ENCODE assay signal across 8 cellular contexts in genomic region chr5:73564018-73564417, GRCh38. TPM values are rescaled to one million over a fixed set of nuclear protein-coding genes. Genes with fewer than 3 reads are reported as not detected.
DNase-seq lines count a peak whose midpoint lies in the region; ATAC-seq and TF ChIP-seq lines count a peak whose summit lies in the region.

No MANE protein-coding gene starts in this region.

- no peak for ATAC-seq in CD4-positive, alpha-beta T cell (ENCODE audit: poor library complexity)

- H3K9me2 ChIP-seq in MM.1S (replicated peaks; ENCODE audit: insufficient read depth, low read length), result no peaks in the 10 kb centered on the region

- H3K9me3 Mint-ChIP-seq in CD4-positive, alpha-beta T cell, result no peaks in the 10 kb centered on the region
- no peaks in the 10 kb centered on the region for H3K9me3 Mint-ChIP-seq in dendritic cell treated with granulocyte-macrophage colony-stimulating factor and Interleukin-4, amounts not matched to agents 40 ng/mL and 50 ng/mL, for 4 days
- H3K9me3 Mint-ChIP-seq in neural progenitor cell, result no peaks in the 10 kb centered on the region

- H4K20me1 ChIP-seq in MM.1S (ENCODE audit: insufficient read depth, low read length) (no peaks in the 10 kb centered on the region), neural progenitor cell (ENCODE audit: low read depth) (no peaks in the 10 kb centered on the region)

- H3K27ac ChIP-seq in CD4-positive, alpha-beta T cell (ENCODE audit: low read depth, low read length), result no peak overlapping the region
- H3K27ac ChIP-seq in MM.1S (ENCODE audit: low read length) (no peak overlapping the region), neural progenitor cell (no peak overlapping the region), RWPE1 (no peak overlapping the region)

- H3K9ac ChIP-seq in MM.1S (ENCODE audit: low read length) (peak overlapping the region; percentile 90; the same call in 1 of the 2 replicates), neural progenitor cell (peak overlapping the region; percentile 90)

- intact Hi-C loops in CD4-positive, alpha-beta T cell (cut with DNase I, micrococcal nuclease), result loop anchor here in 1 of 2 experiments (10.0 kb wide), 4 partner anchors 1201 to 1951 kb away; partner anchors contain the start of genes CERT1, GFM2, HMGCR and MRPS27
- intact Hi-C loops in dendritic cell treated with granulocyte-macrophage colony-stimulating factor and Interleukin-4, amounts not matched to agents 40 ng/mL and 50 ng/mL, for 4 days (cut with micrococcal nuclease), result no loop called here

- H3F3A ChIP-seq in MM.1S (ENCODE audit: insufficient read depth, low read length) (no peaks in the 10 kb centered on the region), neural progenitor cell (ENCODE audit: low read depth) (peaks cover 4% of the 10 kb centered on the region)

- H3K36me3 ChIP-seq in MM.1S (replicated peaks; ENCODE audit: insufficient read depth, low read length) (no peaks in the 10 kb centered on the region), neural progenitor cell (no peaks in the 10 kb centered on the region)

- H3K4me2 ChIP-seq in MM.1S (ENCODE audit: low read depth, low read length) (peak overlapping the region; percentile 81), neural progenitor cell (peak overlapping the region; percentile 96)

- POLR2A ChIA-PET in CD4-positive, alpha-beta T cell (lab: Charles Lee), result interaction anchor here (0.7 to 1.8 kb wide), 2 partner anchors 64 to 1455 kb away, joined by 3 to 4 read pairs; no protein-coding TSS in a partner anchor
- POLR2A ChIA-PET in RWPE1 (lab: Yijun Ruan, JAX; ENCODE audit: low non-redundant PET), result interaction anchor here (0.5 to 1.1 kb wide), 3 partner anchors 13 to 227 kb away, joined by 3 to 5 read pairs (median 3); no protein-coding TSS in a partner anchor

- H3K4me3 ChIP-seq in MM.1S (ENCODE audit: low read length), result peak overlapping the region; percentile 94
- H3K4me3 ChIP-seq in neural progenitor cell, result peak overlapping the region; percentile 92

- no peaks in the 10 kb centered on the region for H3K27me3 Mint-ChIP-seq in CD4-positive, alpha-beta T cell
- H3K27me3 Mint-ChIP-seq in dendritic cell treated with granulocyte-macrophage colony-stimulating factor and Interleukin-4, amounts not matched to agents 40 ng/mL and 50 ng/mL, for 4 days, result no peaks in the 10 kb centered on the region
- no peaks in the 10 kb centered on the region for H3K27me3 Mint-ChIP-seq in neural progenitor cell (ENCODE audit: insufficient read depth, low read depth)

- H3K27me3 ChIP-seq in CD4-positive, alpha-beta T cell (ENCODE audit: control insufficient read depth, insufficient read depth, low read length), result no peaks in the 10 kb centered on the region
- no peaks in the 10 kb centered on the region for H3K27me3 ChIP-seq in MM.1S (replicated peaks; ENCODE audit: insufficient read depth, low read length)
- no peaks in the 10 kb centered on the region for H3K27me3 ChIP-seq in neural progenitor cell

- peak overlapping the region; percentile 93 for H3K4me3 Mint-ChIP-seq in CD4-positive, alpha-beta T cell
- peak overlapping the region; percentile 95 for H3K4me3 Mint-ChIP-seq in dendritic cell treated with granulocyte-macrophage colony-stimulating factor and Interleukin-4, amounts not matched to agents 40 ng/mL and 50 ng/mL, for 4 days
- peak overlapping the region; percentile 97 for H3K4me3 Mint-ChIP-seq in neural progenitor cell

- H3K79me2 ChIP-seq in MM.1S (ENCODE audit: low read length) (peaks cover 58% of the 10 kb centered on the region), neural progenitor cell (ENCODE audit: low read depth) (peaks cover 60% of the 10 kb centered on the region)

- peak overlapping the region; percentile 95 for H3K27ac Mint-ChIP-seq in CD4-positive, alpha-beta T cell
- peak overlapping the region; percentile 96 for H3K27ac Mint-ChIP-seq in dendritic cell treated with granulocyte-macrophage colony-stimulating factor and Interleukin-4, amounts not matched to agents 40 ng/mL and 50 ng/mL, for 4 days
- no peak overlapping the region for H3K27ac Mint-ChIP-seq in neural progenitor cell

- H3K36me3 Mint-ChIP-seq in CD4-positive, alpha-beta T cell (ENCODE audit: low read depth), result peaks cover 71% of the 10 kb centered on the region
- peaks cover 42% of the 10 kb centered on the region for H3K36me3 Mint-ChIP-seq in dendritic cell treated with granulocyte-macrophage colony-stimulating factor and Interleukin-4, amounts not matched to agents 40 ng/mL and 50 ng/mL, for 4 days (ENCODE audit: low read depth)
- H3K36me3 Mint-ChIP-seq in neural progenitor cell, result peaks cover 5% of the 10 kb centered on the region

- no peak for TF ChIP-seq CTCF in CD4-positive, alpha-beta T cell (IDR thresholded peaks at IDR 0.05)
- TF ChIP-seq CTCF in MM.1S (IDR thresholded peaks at IDR 0.05; ENCODE audit: low read length), result no peak
- TF ChIP-seq CTCF in neural progenitor cell (IDR thresholded peaks at IDR 0.05), result no peak
- TF ChIP-seq CTCF in RWPE1 (conservative IDR thresholded peaks at IDR 0.05; ENCODE audit: low read depth), result no peak

- no peaks in the 10 kb centered on the region for H3K9me3 ChIP-seq in CD4-positive, alpha-beta T cell (ENCODE audit: control insufficient read depth, low read length)
- no peaks in the 10 kb centered on the region for H3K9me3 ChIP-seq in MM.1S (replicated peaks; ENCODE audit: insufficient read depth, low read length)
- H3K9me3 ChIP-seq in neural progenitor cell (ENCODE audit: low read depth), result no peaks in the 10 kb centered on the region

- CTCF ChIA-PET in CD4-positive, alpha-beta T cell (lab: Charles Lee), result interaction anchor here (0.9 to 1.2 kb wide), 2 partner anchors 14 to 1673 kb away, joined by 3 read pairs; partner anchors contain the start of gene ANKRD31
- CTCF ChIA-PET in RWPE1 (lab: Yijun Ruan, JAX), result interaction anchor here (0.6 to 0.7 kb wide), 2 partner anchors 23 to 1380 kb away, joined by 3 read pairs; no protein-coding TSS in a partner anchor

- no peak for DNase-seq in CD4-positive, alpha-beta T cell
- DNase-seq in MM.1S, result no peak
- no peak for DNase-seq in neural progenitor cell (ENCODE audit: low spot score)
- no peak for DNase-seq in amniotic stem cell (lab: John Stamatoyannopoulos, UW)
- no peak for DNase-seq in RWPE1 (ENCODE audit: low spot score)
- DNase-seq in NCI-H2081 treated with DMSO at 0.1 percent for 48 hours (lab: John Stamatoyannopoulos, UW), result no peak
- DNase-seq in NCI-H2227 treated with DMSO at 0.1 percent for 48 hours (lab: John Stamatoyannopoulos, UW), result no peak

- H3K4me1 Mint-ChIP-seq in CD4-positive, alpha-beta T cell (ENCODE audit: low read depth), result peaks cover 63% of the 10 kb centered on the region
- peaks cover 16% of the 10 kb centered on the region for H3K4me1 Mint-ChIP-seq in dendritic cell treated with granulocyte-macrophage colony-stimulating factor and Interleukin-4, amounts not matched to agents 40 ng/mL and 50 ng/mL, for 4 days (ENCODE audit: low read depth)
- peaks cover 15% of the 10 kb centered on the region for H3K4me1 Mint-ChIP-seq in neural progenitor cell

- H2AFZ ChIP-seq in MM.1S (ENCODE audit: low read length), result no peak overlapping the region
- peak overlapping the region; percentile 86 for H2AFZ ChIP-seq in neural progenitor cell (replicated peaks)

- H3K4me1 ChIP-seq in MM.1S (ENCODE audit: low read length) (peaks cover 9% of the 10 kb centered on the region), neural progenitor cell (peaks cover 18% of the 10 kb centered on the region)

RNA-seq across cellular contexts. Expression of gene ANKRA2, which starts 1.4 kb away (rescaled TPM):
- 10 to 100 TPM; 45.0 to 45.1 TPM for total RNA-seq in CD4-positive, alpha-beta T cell
- total RNA-seq in neural progenitor cell (ENCODE audit: low replicate concordance), result 32.7 and 64.3 TPM in 2 replicates

RNA-seq across cellular contexts. Expression of gene UTP15, which starts 1.5 kb away (rescaled TPM):
- total RNA-seq in CD4-positive, alpha-beta T cell, result 10 to 100 TPM; 52.0 to 55.2 TPM
- 22.1 and 34.4 TPM in 2 replicates for total RNA-seq in neural progenitor cell (ENCODE audit: low replicate concordance)
